ENCODE assay signal across 1 cellular context in the genomic region with DNA sequence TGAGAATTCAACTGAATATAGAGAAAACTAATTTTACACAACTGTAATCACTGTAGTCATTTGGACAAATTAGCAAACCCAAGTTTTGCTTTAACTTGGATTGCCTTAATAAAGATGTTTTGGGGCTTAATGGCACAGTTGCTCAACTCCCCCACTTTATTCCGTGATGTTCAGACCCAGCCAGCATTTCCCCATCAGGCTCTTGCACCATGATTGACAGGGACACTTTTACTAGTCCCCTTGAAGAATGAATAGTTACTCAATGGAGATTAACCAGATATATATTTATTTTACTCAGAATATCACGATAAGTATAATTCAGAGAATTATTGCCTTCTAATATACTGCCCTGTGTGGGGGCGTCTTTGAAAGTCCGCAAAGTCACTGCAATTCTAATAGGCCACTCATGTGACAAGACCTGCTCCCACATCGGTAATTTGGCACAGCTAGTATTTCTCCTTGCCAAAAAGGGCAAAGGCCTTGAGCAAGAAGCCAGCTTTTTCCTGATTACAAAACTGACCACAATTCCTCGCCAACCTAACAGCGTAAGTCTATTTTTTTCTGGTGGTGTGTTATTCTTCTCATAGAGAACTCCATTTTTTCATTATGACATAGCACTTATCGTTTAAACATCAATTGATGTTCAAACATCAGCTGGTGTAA.
TF ChIP-seq lines count a peak whose summit lies in the region.

No MANE protein-coding gene starts in this region.

TF ChIP-seq in HEK293T, 16 proteins besides CTCF, POLR2A, EP300 and RAD21 (continued from another document):
- TF ChIP-seq HDGF (IDR thresholded peaks at IDR 0.05; ENCODE audit: borderline replicate concordance) = no peak
- TF ChIP-seq, protein P1, sequence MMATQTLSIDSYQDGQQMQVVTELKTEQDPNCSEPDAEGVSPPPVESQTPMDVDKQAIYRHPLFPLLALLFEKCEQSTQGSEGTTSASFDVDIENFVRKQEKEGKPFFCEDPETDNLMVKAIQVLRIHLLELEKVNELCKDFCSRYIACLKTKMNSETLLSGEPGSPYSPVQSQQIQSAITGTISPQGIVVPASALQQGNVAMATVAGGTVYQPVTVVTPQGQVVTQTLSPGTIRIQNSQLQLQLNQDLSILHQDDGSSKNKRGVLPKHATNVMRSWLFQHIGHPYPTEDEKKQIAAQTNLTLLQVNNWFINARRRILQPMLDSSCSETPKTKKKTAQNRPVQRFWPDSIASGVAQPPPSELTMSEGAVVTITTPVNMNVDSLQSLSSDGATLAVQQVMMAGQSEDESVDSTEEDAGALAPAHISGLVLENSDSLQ (IDR thresholded peaks at IDR 0.05) = no peak
TF ChIP-seq in HEK293T: peak in this region for 0.
